ENCODE assay signal across 19 cellular contexts in genomic region chr12:45933504-45933903, GRCh38.
"Had no signal": no experiment of that assay in that cellular context is flagged by ENCODE, and none has a peak within 500 bp of the region (broad histone marks: within the 10 kb centered on the region; RNA-seq: fewer than 3 reads in every experiment).

No MANE protein-coding gene starts in this region.

- H3K4me3 Mint-ChIP-seq: activated CD4-positive, alpha-beta T cell treated with anti-CD3 and anti-CD28 coated beads, Interleukin-2, amount 10 ng/mL, durations not matched to agents 24 days and 14 days; activated naive CD4-positive, alpha-beta T cell treated with anti-CD3 and anti-CD28 coated beads, Interleukin-2, amount 10 ng/mL, durations not matched to agents 7 days and 5 days; stimulated activated naive CD8-positive, alpha-beta T cell treated with anti-CD3 and anti-CD28 coated beads, Interleukin-15, amount 100 ng/mL, for 72 hours; T-helper 1 cell treated with Interleukin-12 subunit alpha and Interleukin-12 subunit beta and Interleukin-4 antibody, amounts not matched to agents 30 μg/mL and 1 μg/mL, for 36 hours; WTC11 had no signal

- H3K36me3 ChIP-seq: uterus had no signal

- DNase-seq: activated CD4-positive, alpha-beta T cell treated with anti-CD3 and anti-CD28 coated beads, Interleukin-2, amount 10 ng/mL, durations not matched to agents 24 days and 14 days; activated CD8-positive, alpha-beta memory T cell treated with anti-CD3 and anti-CD28 coated beads for 24 hours; activated naive CD4-positive, alpha-beta T cell treated with anti-CD3 and anti-CD28 coated beads, Interleukin-2, amount 10 ng/mL, durations not matched to agents 7 days and 5 days; activated T-cell treated with anti-CD3 and anti-CD28 coated beads for 4 hours; amniotic stem cell; brain microvascular endothelial cell; gastrocnemius medialis; heart right ventricle; kidney; left ventricle myocardium superior; pancreas; stimulated activated CD4-positive, alpha-beta T cell treated with anti-CD3 and anti-CD28 coated beads, Interleukin-15, amount 100 ng/mL, for 24 hours; stimulated activated CD4-positive, alpha-beta T cell treated with anti-CD3 and anti-CD28 coated beads, Interleukin-4, amount 100 ng/mL, for 4 hours; stimulated activated naive CD8-positive, alpha-beta T cell treated with anti-CD3 and anti-CD28 coated beads, Interleukin-15, amount 100 ng/mL, for 72 hours; thyroid gland; uterus had no signal

- H3K4me1 ChIP-seq: pancreas, uterus had no signal

- H3K9me3 ChIP-seq: gastrocnemius medialis, heart right ventricle, pancreas, thyroid gland, uterus had no signal

- H3K27me3 ChIP-seq: brain microvascular endothelial cell, gastrocnemius medialis, heart right ventricle, pancreas, thyroid gland, uterus had no signal

- H3K4me3 ChIP-seq: gastrocnemius medialis, heart right ventricle, pancreas, thyroid gland, uterus had no signal

- ATAC-seq: gastrocnemius medialis; left ventricle myocardium superior; pancreas; stimulated activated naive CD8-positive, alpha-beta T cell treated with anti-CD3 and anti-CD28 coated beads, Interleukin-15, amount 100 ng/mL, for 72 hours; WTC11 had no signal

- H3K27ac Mint-ChIP-seq: activated CD4-positive, alpha-beta T cell treated with anti-CD3 and anti-CD28 coated beads, Interleukin-2, amount 10 ng/mL, durations not matched to agents 24 days and 14 days; activated naive CD4-positive, alpha-beta T cell treated with anti-CD3 and anti-CD28 coated beads, Interleukin-2, amount 10 ng/mL, durations not matched to agents 7 days and 5 days; activated T-helper 2 cell treated with anti-CD3 and anti-CD28 coated beads, Interferon-gamma antibody, Interleukin-2, Interleukin-4, amounts not matched to agents 10 μg/mL and 5 μg/mL and 100 μg/mL, durations not matched to agents 14 hours and 24 hours and 36 hours; T-helper 1 cell treated with Interleukin-12 subunit alpha and Interleukin-12 subunit beta and Interleukin-4 antibody, amounts not matched to agents 30 μg/mL and 1 μg/mL, for 36 hours; WTC11 had no signal

- H3K27ac ChIP-seq: brain microvascular endothelial cell, pancreas, thyroid gland, uterus had no signal

- H3K27me3 Mint-ChIP-seq: activated CD4-positive, alpha-beta T cell treated with anti-CD3 and anti-CD28 coated beads, Interleukin-2, amount 10 ng/mL, durations not matched to agents 24 days and 14 days; activated naive CD4-positive, alpha-beta T cell treated with anti-CD3 and anti-CD28 coated beads, Interleukin-2, amount 10 ng/mL, durations not matched to agents 7 days and 5 days; stimulated activated naive CD8-positive, alpha-beta T cell treated with anti-CD3 and anti-CD28 coated beads, Interleukin-15, amount 100 ng/mL, for 72 hours had no signal

- H3K9me3 Mint-ChIP-seq: activated CD4-positive, alpha-beta T cell treated with anti-CD3 and anti-CD28 coated beads, Interleukin-2, amount 10 ng/mL, durations not matched to agents 24 days and 14 days; activated naive CD4-positive, alpha-beta T cell treated with anti-CD3 and anti-CD28 coated beads, Interleukin-2, amount 10 ng/mL, durations not matched to agents 7 days and 5 days; activated T-helper 2 cell treated with anti-CD3 and anti-CD28 coated beads, Interferon-gamma antibody, Interleukin-2, Interleukin-4, amounts not matched to agents 10 μg/mL and 5 μg/mL and 100 μg/mL, durations not matched to agents 14 hours and 24 hours and 36 hours; stimulated activated naive CD8-positive, alpha-beta T cell treated with anti-CD3 and anti-CD28 coated beads, Interleukin-15, amount 100 ng/mL, for 72 hours; T-helper 1 cell treated with Interleukin-12 subunit alpha and Interleukin-12 subunit beta and Interleukin-4 antibody, amounts not matched to agents 30 μg/mL and 1 μg/mL, for 36 hours; WTC11 had no signal
